Comparison of ENCODE assay signal across 1 cellular context in the genomic region with DNA sequence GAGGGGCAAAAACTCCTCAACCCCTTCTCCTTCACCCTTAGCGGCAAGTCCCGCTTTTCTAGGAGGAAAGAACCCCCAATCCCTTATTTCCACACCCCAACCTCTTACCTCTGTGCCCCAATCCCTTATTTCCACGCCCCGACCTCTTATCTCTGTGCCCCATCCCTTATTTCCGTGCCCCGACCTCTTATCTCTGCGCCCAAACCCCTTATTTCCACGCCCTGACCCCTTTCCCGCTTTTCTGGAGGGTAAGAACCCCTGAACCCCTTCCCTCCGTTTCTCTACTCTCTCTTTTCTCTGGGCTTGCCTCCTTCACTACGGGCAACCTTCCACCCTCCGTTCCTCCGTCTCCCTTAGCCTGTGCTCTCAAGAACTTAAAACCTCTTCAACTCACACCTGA.
TF ChIP-seq lines count a peak whose summit lies in the region.
"Not testable (repeated sequence)": the region's sequence is repeated elsewhere in the genome, so short reads cannot be mapped to it uniquely, and the experiment has no call there.

No MANE protein-coding gene starts in this region.

TF ChIP-seq in K562, 482 proteins besides CTCF, POLR2A, EP300 and RAD21:
- TF ChIP-seq TOE1 (IDR thresholded peaks at IDR 0.05; ENCODE audit: borderline replicate concordance), result 0 out of 2 replicates have a peak, but pooled peaks have one; percentile 20
- not testable (repeated sequence) for TF ChIP-seq TOE1 (CRISPR knock-in tag; IDR thresholded peaks at IDR 0.05; ENCODE audit: borderline replicate concordance, low read depth)
- TF ChIP-seq SMARCA4 (IDR thresholded peaks at IDR 0.05), result peak; percentile 9; the same call in 1 of the 2 replicates
- 0 out of 4 replicates have a peak, but pooled peaks of 1 of the 2 experiments have one; percentile 21 for TF ChIP-seq HDAC1 (IDR thresholded peaks at IDR 0.05)
- TF ChIP-seq TAL1 (IDR thresholded peaks at IDR 0.05), result peak; percentile 56
- TF ChIP-seq CTBP1 (IDR thresholded peaks at IDR 0.05; ENCODE audit: borderline replicate concordance), result 0 out of 2 replicates have a peak, but pooled peaks have one; percentile 15
- peak; percentile 58 for TF ChIP-seq MTA2 (IDR thresholded peaks at IDR 0.05; ENCODE audit: low read depth)
- peak; percentile 74 for TF ChIP-seq ARID1B (IDR thresholded peaks at IDR 0.05)
- TF ChIP-seq MLLT1 (IDR thresholded peaks at IDR 0.05), result 0 out of 4 replicates have a peak, but pooled peaks of 1 of the 2 experiments have one; percentile 7
- 0 out of 2 replicates have a peak, but pooled peaks have one; percentile 31 for TF ChIP-seq NCOR1 (IDR thresholded peaks at IDR 0.05)
- TF ChIP-seq, protein P1, sequence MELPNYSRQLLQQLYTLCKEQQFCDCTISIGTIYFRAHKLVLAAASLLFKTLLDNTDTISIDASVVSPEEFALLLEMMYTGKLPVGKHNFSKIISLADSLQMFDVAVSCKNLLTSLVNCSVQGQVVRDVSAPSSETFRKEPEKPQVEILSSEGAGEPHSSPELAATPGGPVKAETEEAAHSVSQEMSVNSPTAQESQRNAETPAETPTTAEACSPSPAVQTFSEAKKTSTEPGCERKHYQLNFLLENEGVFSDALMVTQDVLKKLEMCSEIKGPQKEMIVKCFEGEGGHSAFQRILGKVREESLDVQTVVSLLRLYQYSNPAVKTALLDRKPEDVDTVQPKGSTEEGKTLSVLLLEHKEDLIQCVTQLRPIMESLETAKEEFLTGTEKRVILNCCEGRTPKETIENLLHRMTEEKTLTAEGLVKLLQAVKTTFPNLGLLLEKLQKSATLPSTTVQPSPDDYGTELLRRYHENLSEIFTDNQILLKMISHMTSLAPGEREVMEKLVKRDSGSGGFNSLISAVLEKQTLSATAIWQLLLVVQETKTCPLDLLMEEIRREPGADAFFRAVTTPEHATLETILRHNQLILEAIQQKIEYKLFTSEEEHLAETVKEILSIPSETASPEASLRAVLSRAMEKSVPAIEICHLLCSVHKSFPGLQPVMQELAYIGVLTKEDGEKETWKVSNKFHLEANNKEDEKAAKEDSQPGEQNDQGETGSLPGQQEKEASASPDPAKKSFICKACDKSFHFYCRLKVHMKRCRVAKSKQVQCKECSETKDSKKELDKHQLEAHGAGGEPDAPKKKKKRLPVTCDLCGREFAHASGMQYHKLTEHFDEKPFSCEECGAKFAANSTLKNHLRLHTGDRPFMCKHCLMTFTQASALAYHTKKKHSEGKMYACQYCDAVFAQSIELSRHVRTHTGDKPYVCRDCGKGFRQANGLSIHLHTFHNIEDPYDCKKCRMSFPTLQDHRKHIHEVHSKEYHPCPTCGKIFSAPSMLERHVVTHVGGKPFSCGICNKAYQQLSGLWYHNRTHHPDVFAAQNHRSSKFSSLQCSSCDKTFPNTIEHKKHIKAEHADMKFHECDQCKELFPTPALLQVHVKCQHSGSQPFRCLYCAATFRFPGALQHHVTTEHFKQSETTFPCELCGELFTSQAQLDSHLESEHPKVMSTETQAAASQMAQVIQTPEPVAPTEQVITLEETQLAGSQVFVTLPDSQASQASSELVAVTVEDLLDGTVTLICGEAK (IDR thresholded peaks at IDR 0.05), result peak; percentile 36; the same call in 1 of the 2 replicates
- TF ChIP-seq, protein P1 (CRISPR knock-in tag; IDR thresholded peaks at IDR 0.05), result not testable (repeated sequence)
- TF ChIP-seq CBFA2T3 (IDR thresholded peaks at IDR 0.05), result peak; percentile 53
- TF ChIP-seq, protein P2, sequence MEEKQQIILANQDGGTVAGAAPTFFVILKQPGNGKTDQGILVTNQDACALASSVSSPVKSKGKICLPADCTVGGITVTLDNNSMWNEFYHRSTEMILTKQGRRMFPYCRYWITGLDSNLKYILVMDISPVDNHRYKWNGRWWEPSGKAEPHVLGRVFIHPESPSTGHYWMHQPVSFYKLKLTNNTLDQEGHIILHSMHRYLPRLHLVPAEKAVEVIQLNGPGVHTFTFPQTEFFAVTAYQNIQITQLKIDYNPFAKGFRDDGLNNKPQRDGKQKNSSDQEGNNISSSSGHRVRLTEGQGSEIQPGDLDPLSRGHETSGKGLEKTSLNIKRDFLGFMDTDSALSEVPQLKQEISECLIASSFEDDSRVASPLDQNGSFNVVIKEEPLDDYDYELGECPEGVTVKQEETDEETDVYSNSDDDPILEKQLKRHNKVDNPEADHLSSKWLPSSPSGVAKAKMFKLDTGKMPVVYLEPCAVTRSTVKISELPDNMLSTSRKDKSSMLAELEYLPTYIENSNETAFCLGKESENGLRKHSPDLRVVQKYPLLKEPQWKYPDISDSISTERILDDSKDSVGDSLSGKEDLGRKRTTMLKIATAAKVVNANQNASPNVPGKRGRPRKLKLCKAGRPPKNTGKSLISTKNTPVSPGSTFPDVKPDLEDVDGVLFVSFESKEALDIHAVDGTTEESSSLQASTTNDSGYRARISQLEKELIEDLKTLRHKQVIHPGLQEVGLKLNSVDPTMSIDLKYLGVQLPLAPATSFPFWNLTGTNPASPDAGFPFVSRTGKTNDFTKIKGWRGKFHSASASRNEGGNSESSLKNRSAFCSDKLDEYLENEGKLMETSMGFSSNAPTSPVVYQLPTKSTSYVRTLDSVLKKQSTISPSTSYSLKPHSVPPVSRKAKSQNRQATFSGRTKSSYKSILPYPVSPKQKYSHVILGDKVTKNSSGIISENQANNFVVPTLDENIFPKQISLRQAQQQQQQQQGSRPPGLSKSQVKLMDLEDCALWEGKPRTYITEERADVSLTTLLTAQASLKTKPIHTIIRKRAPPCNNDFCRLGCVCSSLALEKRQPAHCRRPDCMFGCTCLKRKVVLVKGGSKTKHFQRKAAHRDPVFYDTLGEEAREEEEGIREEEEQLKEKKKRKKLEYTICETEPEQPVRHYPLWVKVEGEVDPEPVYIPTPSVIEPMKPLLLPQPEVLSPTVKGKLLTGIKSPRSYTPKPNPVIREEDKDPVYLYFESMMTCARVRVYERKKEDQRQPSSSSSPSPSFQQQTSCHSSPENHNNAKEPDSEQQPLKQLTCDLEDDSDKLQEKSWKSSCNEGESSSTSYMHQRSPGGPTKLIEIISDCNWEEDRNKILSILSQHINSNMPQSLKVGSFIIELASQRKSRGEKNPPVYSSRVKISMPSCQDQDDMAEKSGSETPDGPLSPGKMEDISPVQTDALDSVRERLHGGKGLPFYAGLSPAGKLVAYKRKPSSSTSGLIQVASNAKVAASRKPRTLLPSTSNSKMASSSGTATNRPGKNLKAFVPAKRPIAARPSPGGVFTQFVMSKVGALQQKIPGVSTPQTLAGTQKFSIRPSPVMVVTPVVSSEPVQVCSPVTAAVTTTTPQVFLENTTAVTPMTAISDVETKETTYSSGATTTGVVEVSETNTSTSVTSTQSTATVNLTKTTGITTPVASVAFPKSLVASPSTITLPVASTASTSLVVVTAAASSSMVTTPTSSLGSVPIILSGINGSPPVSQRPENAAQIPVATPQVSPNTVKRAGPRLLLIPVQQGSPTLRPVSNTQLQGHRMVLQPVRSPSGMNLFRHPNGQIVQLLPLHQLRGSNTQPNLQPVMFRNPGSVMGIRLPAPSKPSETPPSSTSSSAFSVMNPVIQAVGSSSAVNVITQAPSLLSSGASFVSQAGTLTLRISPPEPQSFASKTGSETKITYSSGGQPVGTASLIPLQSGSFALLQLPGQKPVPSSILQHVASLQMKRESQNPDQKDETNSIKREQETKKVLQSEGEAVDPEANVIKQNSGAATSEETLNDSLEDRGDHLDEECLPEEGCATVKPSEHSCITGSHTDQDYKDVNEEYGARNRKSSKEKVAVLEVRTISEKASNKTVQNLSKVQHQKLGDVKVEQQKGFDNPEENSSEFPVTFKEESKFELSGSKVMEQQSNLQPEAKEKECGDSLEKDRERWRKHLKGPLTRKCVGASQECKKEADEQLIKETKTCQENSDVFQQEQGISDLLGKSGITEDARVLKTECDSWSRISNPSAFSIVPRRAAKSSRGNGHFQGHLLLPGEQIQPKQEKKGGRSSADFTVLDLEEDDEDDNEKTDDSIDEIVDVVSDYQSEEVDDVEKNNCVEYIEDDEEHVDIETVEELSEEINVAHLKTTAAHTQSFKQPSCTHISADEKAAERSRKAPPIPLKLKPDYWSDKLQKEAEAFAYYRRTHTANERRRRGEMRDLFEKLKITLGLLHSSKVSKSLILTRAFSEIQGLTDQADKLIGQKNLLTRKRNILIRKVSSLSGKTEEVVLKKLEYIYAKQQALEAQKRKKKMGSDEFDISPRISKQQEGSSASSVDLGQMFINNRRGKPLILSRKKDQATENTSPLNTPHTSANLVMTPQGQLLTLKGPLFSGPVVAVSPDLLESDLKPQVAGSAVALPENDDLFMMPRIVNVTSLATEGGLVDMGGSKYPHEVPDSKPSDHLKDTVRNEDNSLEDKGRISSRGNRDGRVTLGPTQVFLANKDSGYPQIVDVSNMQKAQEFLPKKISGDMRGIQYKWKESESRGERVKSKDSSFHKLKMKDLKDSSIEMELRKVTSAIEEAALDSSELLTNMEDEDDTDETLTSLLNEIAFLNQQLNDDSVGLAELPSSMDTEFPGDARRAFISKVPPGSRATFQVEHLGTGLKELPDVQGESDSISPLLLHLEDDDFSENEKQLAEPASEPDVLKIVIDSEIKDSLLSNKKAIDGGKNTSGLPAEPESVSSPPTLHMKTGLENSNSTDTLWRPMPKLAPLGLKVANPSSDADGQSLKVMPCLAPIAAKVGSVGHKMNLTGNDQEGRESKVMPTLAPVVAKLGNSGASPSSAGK (IDR thresholded peaks at IDR 0.05), result peak; percentile 4; the same call in 1 of the 2 replicates
